ENCODE assay signal across 13 cellular contexts in the genomic region with DNA sequence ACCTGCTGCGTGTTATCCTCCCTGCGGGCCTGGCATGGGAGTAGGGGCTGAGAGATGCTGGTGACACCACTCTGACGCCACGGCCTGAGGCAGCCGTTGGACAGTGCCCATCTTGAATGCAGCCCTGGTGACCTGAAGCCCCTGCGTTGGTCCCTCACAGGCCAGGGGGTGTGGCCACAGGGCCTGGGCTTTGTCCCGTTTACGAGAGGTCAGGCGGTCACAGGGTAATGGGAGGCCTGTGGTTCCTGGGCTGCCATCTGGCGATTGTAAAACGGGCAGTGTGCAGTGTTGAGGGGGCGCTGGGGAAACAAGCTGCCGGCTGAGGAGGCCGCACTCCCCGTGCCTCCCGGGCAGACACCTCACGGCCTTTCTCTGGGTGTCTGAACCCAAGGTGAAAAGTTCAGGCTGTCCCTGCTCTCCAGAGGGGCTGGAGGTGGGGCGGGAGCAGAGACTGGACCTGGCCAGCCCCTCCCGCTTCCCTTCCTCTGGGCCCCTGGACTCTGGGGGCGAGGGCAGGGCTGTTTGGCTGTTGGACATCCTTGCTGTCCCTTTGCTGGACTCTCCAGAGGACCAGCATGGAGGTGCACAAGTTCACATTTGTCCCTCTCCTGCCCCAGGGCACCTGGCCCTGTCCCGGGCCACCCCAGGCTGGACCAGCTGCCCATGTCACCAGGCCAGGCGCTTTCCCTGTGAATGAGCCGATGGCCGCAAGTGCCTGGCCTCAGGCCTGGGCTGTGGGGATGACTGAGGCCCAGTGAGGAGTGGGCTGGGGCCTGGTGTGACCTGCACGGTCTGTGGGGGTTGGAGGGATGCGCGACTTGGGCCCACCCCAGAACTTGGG. TPM values are rescaled to one million over a fixed set of nuclear protein-coding genes. Genes with fewer than 3 reads are reported as not detected.
DNase-seq lines count a peak whose midpoint lies in the region; ATAC-seq and TF ChIP-seq lines count a peak whose summit lies in the region.
"Had no signal": no experiment of that assay in that cellular context is flagged by ENCODE, and none has a peak within 500 bp of the region (broad histone marks: within the 10 kb centered on the region; RNA-seq: fewer than 3 reads in every experiment).

No MANE protein-coding gene starts in this region.

- H3K4me3 Mint-ChIP-seq in naive thymus-derived CD4-positive, alpha-beta T cell: peak overlapping the region in 1 of 10 donors; percentile 41
- H3K4me3 Mint-ChIP-seq: activated CD8-positive, alpha-beta T cell treated with anti-CD3 and anti-CD28 coated beads, Interleukin-2, amount 10 ng/mL, durations not matched to agents 7 days and 5 days; activated naive CD8-positive, alpha-beta T cell had no signal

- no peak for ATAC-seq in naive thymus-derived CD4-positive, alpha-beta T cell
- no peak for ATAC-seq in GM19463 (IDR thresholded peaks at IDR 0.05; ENCODE audit: unreplicated experiment)
- no peak for ATAC-seq in GM18505 (IDR thresholded peaks at IDR 0.05; ENCODE audit: unreplicated experiment)
- ATAC-seq: activated CD8-positive, alpha-beta T cell treated with anti-CD3 and anti-CD28 coated beads, Interleukin-2, amount 10 ng/mL, durations not matched to agents 7 days and 5 days; pancreas had no signal

- H3K36me3 ChIP-seq in WERI-Rb-1 (no peaks in the 10 kb centered on the region), thyroid gland (no peaks in the 10 kb centered on the region)
- peaks cover 0 to 7% (median 0%) of the 10 kb centered on the region in 3 experiments for H3K36me3 ChIP-seq in naive thymus-derived CD4-positive, alpha-beta T cell (ENCODE audit: control insufficient read depth in 2 of 3, insufficient read depth in 3 of 3, low read length in 3 of 3)
- H3K36me3 ChIP-seq: pancreas had no signal

- DNase-seq in WERI-Rb-1 (peak; percentile 69), fibroblast of villous mesenchyme (ENCODE audit: low read depth) (peak; percentile 97), thyroid gland (no peak), SHP77 treated with DMSO at 0.1 percent for 48 hours (lab: John Stamatoyannopoulos, UW) (no peak), T-helper 1 cell (no peak)
- no peak for DNase-seq in naive thymus-derived CD4-positive, alpha-beta T cell
- DNase-seq: activated CD8-positive, alpha-beta T cell treated with anti-CD3 and anti-CD28 coated beads, Interleukin-2, amount 10 ng/mL, durations not matched to agents 7 days and 5 days; NCI-H1092; NCI-H774 had no signal

- H3K9me3 ChIP-seq in WERI-Rb-1 (ENCODE audit: severe bottlenecking): no peaks in the 10 kb centered on the region
- no peaks in the 10 kb centered on the region for H3K9me3 ChIP-seq in naive thymus-derived CD4-positive, alpha-beta T cell (ENCODE audit: control insufficient read depth in 2 of 3, low read length in 3 of 3)
- no peaks in the 10 kb centered on the region for H3K9me3 ChIP-seq in thyroid gland
- H3K9me3 ChIP-seq: pancreas had no signal

- POLR2A ChIA-PET in naive thymus-derived CD4-positive, alpha-beta T cell (lab: Charles Lee): no interaction called here

- peaks cover 22 to 78% of the 10 kb centered on the region in 2 donors for H3K4me1 ChIP-seq in naive thymus-derived CD4-positive, alpha-beta T cell (ENCODE audit: control insufficient read depth in 2 of 2, insufficient read depth in 2 of 2, low read length in 2 of 2)
- peaks cover 65 to 94% of the 10 kb centered on the region in 2 donors for H3K4me1 ChIP-seq in thyroid gland
- H3K4me1 ChIP-seq: pancreas had no signal

- H3K36me3 Mint-ChIP-seq in naive thymus-derived CD4-positive, alpha-beta T cell: peaks cover 0 to 3% (median 0%) of the 10 kb centered on the region in 5 donors
- H3K36me3 Mint-ChIP-seq: activated naive CD8-positive, alpha-beta T cell had no signal

- peak overlapping the region in 3 of 9 donors; percentile 36 to 80 (median 60) for H3K27ac Mint-ChIP-seq in naive thymus-derived CD4-positive, alpha-beta T cell
- H3K27ac Mint-ChIP-seq: activated CD8-positive, alpha-beta T cell treated with anti-CD3 and anti-CD28 coated beads, Interleukin-2, amount 10 ng/mL, durations not matched to agents 7 days and 5 days; activated naive CD8-positive, alpha-beta T cell had no signal

- H3K9me3 Mint-ChIP-seq in naive thymus-derived CD4-positive, alpha-beta T cell: no peaks in the 10 kb centered on the region

- intact Hi-C loops in naive thymus-derived CD4-positive, alpha-beta T cell (cut with micrococcal nuclease): no loop called here
- intact Hi-C loops in thyroid gland (cut with DNase I): loop anchor here (5.0 kb wide), 1 partner anchor 33 kb away; no protein-coding TSS in a partner anchor

- peak overlapping the region; percentile 79 for H3K27ac ChIP-seq in WERI-Rb-1
- peak overlapping the region; percentile 49 for H3K27ac ChIP-seq in naive thymus-derived CD4-positive, alpha-beta T cell (ENCODE audit: low read depth, low read length)
- H3K27ac ChIP-seq in thyroid gland: peak overlapping the region in 2 of 3 donors; percentile 2 to 18
- H3K27ac ChIP-seq: pancreas had no signal

- TF ChIP-seq CTCF in WERI-Rb-1 (IDR thresholded peaks at IDR 0.05; ENCODE audit: low read depth, low read length) (no peak), fibroblast of villous mesenchyme (IDR thresholded peaks at IDR 0.05; ENCODE audit: insufficient read depth, low read depth, low read length) (no peak), thyroid gland (IDR thresholded peaks at IDR 0.05) (no peak)

- H3K27me3 ChIP-seq in WERI-Rb-1 (ENCODE audit: insufficient read depth, low read depth, severe bottlenecking) (no peaks in the 10 kb centered on the region), thyroid gland (no peaks in the 10 kb centered on the region)
- no peaks in the 10 kb centered on the region for H3K27me3 ChIP-seq in naive thymus-derived CD4-positive, alpha-beta T cell (ENCODE audit: control insufficient read depth in 2 of 2, insufficient read depth in 2 of 2, low read length in 2 of 2)
- H3K27me3 ChIP-seq: pancreas had no signal

- WGBS in thyroid gland, 2 donors: 60 to 75% methylated on average over 16 of the region's 27 CpGs

- H3K4me3 ChIP-seq in WERI-Rb-1 (ENCODE audit: low read depth, low read length) (no peak overlapping the region), fibroblast of villous mesenchyme (ENCODE audit: low read depth, low read length) (peak overlapping the region; percentile 17), thyroid gland (replicated peaks in 1 of 3) (no peak overlapping the region)
- no peak overlapping the region for H3K4me3 ChIP-seq in naive thymus-derived CD4-positive, alpha-beta T cell (ENCODE audit: low read length)
- H3K4me3 ChIP-seq: pancreas had no signal

- H3K4me1 Mint-ChIP-seq in naive thymus-derived CD4-positive, alpha-beta T cell: peaks cover 14 to 77% (median 41%) of the 10 kb centered on the region in 7 donors

- CTCF ChIA-PET in naive thymus-derived CD4-positive, alpha-beta T cell (lab: Charles Lee): no interaction called here

- TF ChIP-seq POLR2A in thyroid gland (IDR thresholded peaks at IDR 0.05) (no peak), GM18505 (IDR thresholded peaks at IDR 0.05; ENCODE audit: borderline replicate concordance, extremely low read depth, insufficient read depth, insufficient read length) (no peak)

- H3K27me3 Mint-ChIP-seq in naive thymus-derived CD4-positive, alpha-beta T cell: no peaks in the 10 kb centered on the region
- H3K27me3 Mint-ChIP-seq: activated naive CD8-positive, alpha-beta T cell had no signal

RNA-seq across cellular contexts. Expression of a gene that starts 42.4 kb away (rescaled TPM):
- 26.8 and 32.9 TPM in 2 replicates for total RNA-seq in fibroblast of villous mesenchyme
- total RNA-seq in naive thymus-derived CD4-positive, alpha-beta T cell: 100 to 1,000 TPM in 2 of 5 experiments, 10 to 100 TPM in 3; 63.4 to 278 (median 97.9) TPM
- under 1 TPM; 0.61 to 0.92 TPM for polyA plus RNA-seq in naive thymus-derived CD4-positive, alpha-beta T cell
- 10 to 100 TPM; 31.4 to 59.6 (median 39.9) TPM for total RNA-seq in thyroid gland

Comparison
In these comparisons a context has a peak if more than half of its experiments do, and no peak if none do; other contexts are left out.
1. DNase-seq: peak in WERI-Rb-1 (single experiment) and fibroblast of villous mesenchyme (single experiment); none in naive thymus-derived CD4-positive, alpha-beta T cell (0 of 9), thyroid gland (0 of 2), SHP77 treated with DMSO at 0.1 percent for 48 hours (single experiment) and T-helper 1 cell (0 of 5).
2. H3K27ac ChIP-seq: peak in every context shown above with its lines; median percentile 79 in WERI-Rb-1; 49 in naive thymus-derived CD4-positive, alpha-beta T cell; 10 in thyroid gland.